ENCODE assay signal across 1 cellular context in the genomic region with DNA sequence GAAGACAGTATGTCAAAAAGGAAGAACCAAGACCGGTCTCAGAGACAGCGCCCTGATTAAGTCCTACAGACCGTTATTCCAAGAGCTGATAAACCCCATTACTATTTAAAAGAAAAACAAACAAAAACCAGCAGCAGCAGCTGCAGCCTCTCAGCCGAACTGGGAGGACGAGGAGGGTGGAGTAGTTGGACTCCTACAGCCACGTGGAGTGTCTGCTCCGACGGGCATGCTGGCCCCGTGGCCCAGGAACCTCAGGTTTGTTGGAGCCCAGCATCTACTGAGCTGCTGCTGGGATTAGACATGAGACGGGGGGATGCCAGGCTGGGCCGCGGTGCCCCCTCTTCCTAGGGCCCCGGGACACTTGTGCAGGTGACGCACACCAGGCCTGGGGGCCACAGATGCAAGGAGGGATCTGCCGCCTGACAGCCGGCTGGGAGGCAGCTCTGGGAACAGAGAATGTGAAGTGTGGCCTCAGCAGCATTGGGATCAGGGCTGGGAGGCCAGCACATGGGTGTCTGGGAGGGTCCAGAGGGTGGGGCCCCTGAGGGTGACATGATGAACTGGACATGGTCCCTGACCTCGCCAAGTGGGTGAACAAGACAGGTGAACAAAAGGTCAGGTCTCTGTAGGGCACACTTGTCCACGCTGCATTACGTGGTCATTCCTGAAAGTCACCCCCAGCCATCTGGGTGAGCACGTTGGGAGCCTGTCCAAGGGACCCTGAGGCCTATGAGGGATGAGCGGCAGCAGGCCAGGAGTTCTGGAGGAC.
A peak's percentile ranks its signal among the peaks of the same experiment; 100 is the strongest.
TF ChIP-seq lines count a peak whose summit lies in the region.

No MANE protein-coding gene starts in this region.

TF ChIP-seq in HepG2, 621 proteins besides CTCF, POLR2A, EP300 and RAD21 (continued from another document and continues in another):
- TF ChIP-seq, protein P1, sequence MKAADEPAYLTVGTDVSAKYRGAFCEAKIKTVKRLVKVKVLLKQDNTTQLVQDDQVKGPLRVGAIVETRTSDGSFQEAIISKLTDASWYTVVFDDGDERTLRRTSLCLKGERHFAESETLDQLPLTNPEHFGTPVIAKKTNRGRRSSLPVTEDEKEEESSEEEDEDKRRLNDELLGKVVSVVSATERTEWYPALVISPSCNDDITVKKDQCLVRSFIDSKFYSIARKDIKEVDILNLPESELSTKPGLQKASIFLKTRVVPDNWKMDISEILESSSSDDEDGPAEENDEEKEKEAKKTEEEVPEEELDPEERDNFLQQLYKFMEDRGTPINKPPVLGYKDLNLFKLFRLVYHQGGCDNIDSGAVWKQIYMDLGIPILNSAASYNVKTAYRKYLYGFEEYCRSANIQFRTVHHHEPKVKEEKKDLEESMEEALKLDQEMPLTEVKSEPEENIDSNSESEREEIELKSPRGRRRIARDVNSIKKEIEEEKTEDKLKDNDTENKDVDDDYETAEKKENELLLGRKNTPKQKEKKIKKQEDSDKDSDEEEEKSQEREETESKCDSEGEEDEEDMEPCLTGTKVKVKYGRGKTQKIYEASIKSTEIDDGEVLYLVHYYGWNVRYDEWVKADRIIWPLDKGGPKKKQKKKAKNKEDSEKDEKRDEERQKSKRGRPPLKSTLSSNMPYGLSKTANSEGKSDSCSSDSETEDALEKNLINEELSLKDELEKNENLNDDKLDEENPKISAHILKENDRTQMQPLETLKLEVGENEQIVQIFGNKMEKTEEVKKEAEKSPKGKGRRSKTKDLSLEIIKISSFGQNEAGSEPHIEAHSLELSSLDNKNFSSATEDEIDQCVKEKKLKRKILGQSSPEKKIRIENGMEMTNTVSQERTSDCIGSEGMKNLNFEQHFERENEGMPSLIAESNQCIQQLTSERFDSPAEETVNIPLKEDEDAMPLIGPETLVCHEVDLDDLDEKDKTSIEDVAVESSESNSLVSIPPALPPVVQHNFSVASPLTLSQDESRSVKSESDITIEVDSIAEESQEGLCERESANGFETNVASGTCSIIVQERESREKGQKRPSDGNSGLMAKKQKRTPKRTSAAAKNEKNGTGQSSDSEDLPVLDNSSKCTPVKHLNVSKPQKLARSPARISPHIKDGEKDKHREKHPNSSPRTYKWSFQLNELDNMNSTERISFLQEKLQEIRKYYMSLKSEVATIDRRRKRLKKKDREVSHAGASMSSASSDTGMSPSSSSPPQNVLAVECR (CRISPR knock-in tag; IDR thresholded peaks at IDR 0.05; ENCODE audit: borderline replicate concordance): no peak
- TF ChIP-seq ZSCAN9 (CRISPR knock-in tag; IDR thresholded peaks at IDR 0.05; ENCODE audit: borderline replicate concordance) (no peak), DNMT1 (CRISPR knock-in tag; IDR thresholded peaks at IDR 0.05) (no peak), ELF1 (CRISPR knock-in tag; IDR thresholded peaks at IDR 0.05) (no peak), ATF1 (CRISPR knock-in tag; IDR thresholded peaks at IDR 0.05) (no peak), YY1 (IDR thresholded peaks at IDR 0.05; ENCODE audit: insufficient read depth, insufficient replicate concordance, low read depth, low read length) (no peak), SIN3A (IDR thresholded peaks at IDR 0.05; ENCODE audit: borderline replicate concordance, low read depth, low read length) (no peak), ZBTB7B (CRISPR knock-in tag; IDR thresholded peaks at IDR 0.05) (0 out of 2 replicates have a peak, but pooled peaks have one; percentile 21), TEAD3 (CRISPR knock-in tag; optimal IDR thresholded peaks at IDR 0.05; ENCODE audit: borderline replicate concordance) (peak; percentile 11), KDM3A (CRISPR knock-in tag; IDR thresholded peaks at IDR 0.05; ENCODE audit: low read depth) (no peak), HOXA9 (CRISPR knock-in tag; IDR thresholded peaks at IDR 0.05; ENCODE audit: borderline replicate concordance) (no peak), NFKBIZ (CRISPR knock-in tag; IDR thresholded peaks at IDR 0.05) (no peak), KLF16 (CRISPR knock-in tag; IDR thresholded peaks at IDR 0.05) (0 out of 4 replicates have a peak, but pooled peaks of 1 of the 2 experiments have one; percentile 52), SATB2 (CRISPR knock-in tag; IDR thresholded peaks at IDR 0.05) (no peak), GPN1 (CRISPR knock-in tag; IDR thresholded peaks at IDR 0.05; ENCODE audit: borderline replicate concordance) (no peak), JUND (CRISPR knock-in tag; IDR thresholded peaks at IDR 0.05) (no peak), HNRNPK (IDR thresholded peaks at IDR 0.05; ENCODE audit: low read depth, low read length, poor library complexity, severe bottlenecking) (no peak), POGZ (CRISPR knock-in tag; IDR thresholded peaks at IDR 0.05) (no peak), MYNN (CRISPR knock-in tag; IDR thresholded peaks at IDR 0.05; ENCODE audit: low read depth) (no peak), ZMYM2 (CRISPR knock-in tag; IDR thresholded peaks at IDR 0.05) (no peak)
- TF ChIP-seq, protein P2, sequence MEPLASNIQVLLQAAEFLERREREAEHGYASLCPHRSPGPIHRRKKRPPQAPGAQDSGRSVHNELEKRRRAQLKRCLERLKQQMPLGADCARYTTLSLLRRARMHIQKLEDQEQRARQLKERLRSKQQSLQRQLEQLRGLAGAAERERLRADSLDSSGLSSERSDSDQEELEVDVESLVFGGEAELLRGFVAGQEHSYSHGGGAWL (CRISPR knock-in tag; IDR thresholded peaks at IDR 0.05): 0 out of 2 replicates have a peak, but pooled peaks have one; percentile 49
- TF ChIP-seq, protein P3, sequence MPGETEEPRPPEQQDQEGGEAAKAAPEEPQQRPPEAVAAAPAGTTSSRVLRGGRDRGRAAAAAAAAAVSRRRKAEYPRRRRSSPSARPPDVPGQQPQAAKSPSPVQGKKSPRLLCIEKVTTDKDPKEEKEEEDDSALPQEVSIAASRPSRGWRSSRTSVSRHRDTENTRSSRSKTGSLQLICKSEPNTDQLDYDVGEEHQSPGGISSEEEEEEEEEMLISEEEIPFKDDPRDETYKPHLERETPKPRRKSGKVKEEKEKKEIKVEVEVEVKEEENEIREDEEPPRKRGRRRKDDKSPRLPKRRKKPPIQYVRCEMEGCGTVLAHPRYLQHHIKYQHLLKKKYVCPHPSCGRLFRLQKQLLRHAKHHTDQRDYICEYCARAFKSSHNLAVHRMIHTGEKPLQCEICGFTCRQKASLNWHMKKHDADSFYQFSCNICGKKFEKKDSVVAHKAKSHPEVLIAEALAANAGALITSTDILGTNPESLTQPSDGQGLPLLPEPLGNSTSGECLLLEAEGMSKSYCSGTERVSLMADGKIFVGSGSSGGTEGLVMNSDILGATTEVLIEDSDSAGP (CRISPR knock-in tag; IDR thresholded peaks at IDR 0.05; ENCODE audit: borderline replicate concordance): no peak
- TF ChIP-seq, protein P4, sequence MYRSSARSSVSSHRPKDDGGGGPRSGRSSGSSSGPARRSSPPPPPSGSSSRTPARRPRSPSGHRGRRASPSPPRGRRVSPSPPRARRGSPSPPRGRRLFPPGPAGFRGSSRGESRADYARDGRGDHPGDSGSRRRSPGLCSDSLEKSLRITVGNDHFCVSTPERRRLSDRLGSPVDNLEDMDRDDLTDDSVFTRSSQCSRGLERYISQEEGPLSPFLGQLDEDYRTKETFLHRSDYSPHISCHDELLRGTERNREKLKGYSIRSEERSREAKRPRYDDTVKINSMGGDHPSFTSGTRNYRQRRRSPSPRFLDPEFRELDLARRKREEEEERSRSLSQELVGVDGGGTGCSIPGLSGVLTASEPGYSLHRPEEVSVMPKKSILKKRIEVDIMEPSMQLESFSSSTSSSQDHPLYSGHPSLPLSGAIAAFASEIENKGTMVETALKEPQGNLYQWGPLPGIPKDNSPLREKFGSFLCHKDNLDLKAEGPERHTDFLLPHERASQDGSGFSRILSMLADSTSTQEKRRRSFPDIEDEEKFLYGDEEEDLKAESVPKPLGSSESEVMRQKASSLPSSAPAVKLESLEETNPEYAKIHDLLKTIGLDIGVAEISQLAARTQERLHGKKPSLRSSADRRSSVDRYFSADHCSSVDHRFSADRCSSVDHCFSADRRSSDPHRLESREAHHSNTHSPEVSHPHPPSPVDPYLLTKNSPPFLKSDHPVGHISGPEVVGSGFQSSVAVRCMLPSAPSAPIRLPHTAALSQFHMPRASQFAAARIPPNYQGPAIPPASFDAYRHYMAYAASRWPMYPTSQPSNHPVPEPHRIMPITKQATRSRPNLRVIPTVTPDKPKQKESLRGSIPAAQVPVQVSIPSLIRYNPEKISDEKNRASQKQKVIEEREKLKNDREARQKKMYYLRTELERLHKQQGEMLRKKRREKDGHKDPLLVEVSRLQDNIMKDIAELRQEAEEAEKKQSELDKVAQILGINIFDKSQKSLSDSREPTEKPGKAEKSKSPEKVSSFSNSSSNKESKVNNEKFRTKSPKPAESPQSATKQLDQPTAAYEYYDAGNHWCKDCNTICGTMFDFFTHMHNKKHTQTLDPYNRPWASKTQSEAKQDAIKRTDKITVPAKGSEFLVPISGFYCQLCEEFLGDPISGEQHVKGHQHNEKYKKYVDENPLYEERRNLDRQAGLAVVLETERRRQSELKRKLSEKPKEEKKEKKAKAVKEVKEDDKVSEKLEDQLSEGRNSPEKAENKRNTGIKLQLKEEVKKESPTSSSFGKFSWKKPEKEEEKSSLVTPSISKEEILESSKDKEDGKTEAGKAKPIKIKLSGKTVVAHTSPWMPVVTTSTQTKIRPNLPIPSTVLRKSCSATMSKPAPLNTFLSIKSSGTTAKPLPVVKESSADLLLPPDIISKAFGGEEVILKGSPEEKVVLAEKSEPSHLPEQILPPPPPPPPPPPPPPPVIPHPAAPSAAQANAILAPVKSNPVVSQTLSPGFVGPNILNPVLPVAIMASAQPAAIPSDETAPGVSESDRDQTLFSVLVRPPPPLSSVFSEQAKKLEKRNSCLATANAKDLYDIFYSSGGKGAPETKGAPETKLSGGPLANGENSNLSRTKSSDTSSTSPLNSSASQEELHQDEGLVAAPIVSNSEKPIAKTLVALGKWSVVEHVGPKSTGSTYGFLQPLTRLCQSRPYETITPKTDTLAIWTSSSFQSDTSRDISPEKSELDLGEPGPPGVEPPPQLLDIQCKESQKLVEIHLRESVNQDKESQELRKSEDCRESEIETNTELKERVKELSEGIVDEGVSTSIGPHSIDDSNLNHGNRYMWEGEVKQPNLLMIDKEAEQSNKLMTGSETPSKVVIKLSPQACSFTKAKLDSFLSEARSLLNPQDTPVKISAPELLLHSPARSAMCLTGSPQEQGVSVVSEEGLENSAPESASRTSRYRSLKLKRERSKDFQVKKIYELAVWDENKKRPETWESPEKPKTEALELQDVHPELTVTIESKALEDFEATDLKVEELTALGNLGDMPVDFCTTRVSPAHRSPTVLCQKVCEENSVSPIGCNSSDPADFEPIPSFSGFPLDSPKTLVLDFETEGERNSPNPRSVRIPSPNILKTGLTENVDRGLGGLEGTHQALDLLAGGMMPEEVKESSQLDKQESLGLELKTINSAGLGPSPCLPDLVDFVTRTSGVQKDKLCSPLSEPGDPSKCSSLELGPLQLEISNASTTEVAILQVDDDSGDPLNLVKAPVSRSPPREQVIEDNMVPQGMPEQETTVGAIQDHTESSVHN (CRISPR knock-in tag; IDR thresholded peaks at IDR 0.05): no peak
- TF ChIP-seq, protein P5, sequence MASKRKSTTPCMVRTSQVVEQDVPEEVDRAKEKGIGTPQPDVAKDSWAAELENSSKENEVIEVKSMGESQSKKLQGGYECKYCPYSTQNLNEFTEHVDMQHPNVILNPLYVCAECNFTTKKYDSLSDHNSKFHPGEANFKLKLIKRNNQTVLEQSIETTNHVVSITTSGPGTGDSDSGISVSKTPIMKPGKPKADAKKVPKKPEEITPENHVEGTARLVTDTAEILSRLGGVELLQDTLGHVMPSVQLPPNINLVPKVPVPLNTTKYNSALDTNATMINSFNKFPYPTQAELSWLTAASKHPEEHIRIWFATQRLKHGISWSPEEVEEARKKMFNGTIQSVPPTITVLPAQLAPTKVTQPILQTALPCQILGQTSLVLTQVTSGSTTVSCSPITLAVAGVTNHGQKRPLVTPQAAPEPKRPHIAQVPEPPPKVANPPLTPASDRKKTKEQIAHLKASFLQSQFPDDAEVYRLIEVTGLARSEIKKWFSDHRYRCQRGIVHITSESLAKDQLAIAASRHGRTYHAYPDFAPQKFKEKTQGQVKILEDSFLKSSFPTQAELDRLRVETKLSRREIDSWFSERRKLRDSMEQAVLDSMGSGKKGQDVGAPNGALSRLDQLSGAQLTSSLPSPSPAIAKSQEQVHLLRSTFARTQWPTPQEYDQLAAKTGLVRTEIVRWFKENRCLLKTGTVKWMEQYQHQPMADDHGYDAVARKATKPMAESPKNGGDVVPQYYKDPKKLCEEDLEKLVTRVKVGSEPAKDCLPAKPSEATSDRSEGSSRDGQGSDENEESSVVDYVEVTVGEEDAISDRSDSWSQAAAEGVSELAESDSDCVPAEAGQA (IDR thresholded peaks at IDR 0.05; ENCODE audit: low read depth): no peak
- TF ChIP-seq, protein P5 (CRISPR knock-in tag; IDR thresholded peaks at IDR 0.05; ENCODE audit: borderline replicate concordance): no peak
